In genomic region chr7:2108501-2109250, GRCh38 we compare ENCODE assay signal across 1 cellular context.
TF ChIP-seq lines count a peak whose summit lies in the region.

No MANE protein-coding gene starts in this region.

TF ChIP-seq in HepG2, 621 proteins besides CTCF, POLR2A, EP300 and RAD21 (continued from another document):
- TF ChIP-seq, protein P1, sequence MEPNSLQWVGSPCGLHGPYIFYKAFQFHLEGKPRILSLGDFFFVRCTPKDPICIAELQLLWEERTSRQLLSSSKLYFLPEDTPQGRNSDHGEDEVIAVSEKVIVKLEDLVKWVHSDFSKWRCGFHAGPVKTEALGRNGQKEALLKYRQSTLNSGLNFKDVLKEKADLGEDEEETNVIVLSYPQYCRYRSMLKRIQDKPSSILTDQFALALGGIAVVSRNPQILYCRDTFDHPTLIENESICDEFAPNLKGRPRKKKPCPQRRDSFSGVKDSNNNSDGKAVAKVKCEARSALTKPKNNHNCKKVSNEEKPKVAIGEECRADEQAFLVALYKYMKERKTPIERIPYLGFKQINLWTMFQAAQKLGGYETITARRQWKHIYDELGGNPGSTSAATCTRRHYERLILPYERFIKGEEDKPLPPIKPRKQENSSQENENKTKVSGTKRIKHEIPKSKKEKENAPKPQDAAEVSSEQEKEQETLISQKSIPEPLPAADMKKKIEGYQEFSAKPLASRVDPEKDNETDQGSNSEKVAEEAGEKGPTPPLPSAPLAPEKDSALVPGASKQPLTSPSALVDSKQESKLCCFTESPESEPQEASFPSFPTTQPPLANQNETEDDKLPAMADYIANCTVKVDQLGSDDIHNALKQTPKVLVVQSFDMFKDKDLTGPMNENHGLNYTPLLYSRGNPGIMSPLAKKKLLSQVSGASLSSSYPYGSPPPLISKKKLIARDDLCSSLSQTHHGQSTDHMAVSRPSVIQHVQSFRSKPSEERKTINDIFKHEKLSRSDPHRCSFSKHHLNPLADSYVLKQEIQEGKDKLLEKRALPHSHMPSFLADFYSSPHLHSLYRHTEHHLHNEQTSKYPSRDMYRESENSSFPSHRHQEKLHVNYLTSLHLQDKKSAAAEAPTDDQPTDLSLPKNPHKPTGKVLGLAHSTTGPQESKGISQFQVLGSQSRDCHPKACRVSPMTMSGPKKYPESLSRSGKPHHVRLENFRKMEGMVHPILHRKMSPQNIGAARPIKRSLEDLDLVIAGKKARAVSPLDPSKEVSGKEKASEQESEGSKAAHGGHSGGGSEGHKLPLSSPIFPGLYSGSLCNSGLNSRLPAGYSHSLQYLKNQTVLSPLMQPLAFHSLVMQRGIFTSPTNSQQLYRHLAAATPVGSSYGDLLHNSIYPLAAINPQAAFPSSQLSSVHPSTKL (CRISPR knock-in tag; IDR thresholded peaks at IDR 0.05), result no peak
- TF ChIP-seq ZFAT (CRISPR knock-in tag; conservative IDR thresholded peaks at IDR 0.05), result no peak
- TF ChIP-seq, protein P2, sequence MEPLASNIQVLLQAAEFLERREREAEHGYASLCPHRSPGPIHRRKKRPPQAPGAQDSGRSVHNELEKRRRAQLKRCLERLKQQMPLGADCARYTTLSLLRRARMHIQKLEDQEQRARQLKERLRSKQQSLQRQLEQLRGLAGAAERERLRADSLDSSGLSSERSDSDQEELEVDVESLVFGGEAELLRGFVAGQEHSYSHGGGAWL (CRISPR knock-in tag; IDR thresholded peaks at IDR 0.05), result no peak
- TF ChIP-seq SOX13 (IDR thresholded peaks at IDR 0.05), result no peak
- 0 out of 4 replicates have a peak, but pooled peaks of 1 of the 2 experiments have one; percentile 24 for TF ChIP-seq SOX13 (CRISPR knock-in tag; conservative IDR thresholded peaks at IDR 0.05 in 1 of 2, IDR thresholded peaks at IDR 0.05 in 1 of 2)
- no peak for TF ChIP-seq BHLHE40 (IDR thresholded peaks at IDR 0.05; ENCODE audit: low read length)
- TF ChIP-seq ATF7-NPFF (CRISPR knock-in tag; IDR thresholded peaks at IDR 0.05; ENCODE audit: low read depth), result no peak
- TF ChIP-seq ZNF75D (CRISPR knock-in tag; IDR thresholded peaks at IDR 0.05; ENCODE audit: borderline replicate concordance), result no peak
- TF ChIP-seq, protein P3, sequence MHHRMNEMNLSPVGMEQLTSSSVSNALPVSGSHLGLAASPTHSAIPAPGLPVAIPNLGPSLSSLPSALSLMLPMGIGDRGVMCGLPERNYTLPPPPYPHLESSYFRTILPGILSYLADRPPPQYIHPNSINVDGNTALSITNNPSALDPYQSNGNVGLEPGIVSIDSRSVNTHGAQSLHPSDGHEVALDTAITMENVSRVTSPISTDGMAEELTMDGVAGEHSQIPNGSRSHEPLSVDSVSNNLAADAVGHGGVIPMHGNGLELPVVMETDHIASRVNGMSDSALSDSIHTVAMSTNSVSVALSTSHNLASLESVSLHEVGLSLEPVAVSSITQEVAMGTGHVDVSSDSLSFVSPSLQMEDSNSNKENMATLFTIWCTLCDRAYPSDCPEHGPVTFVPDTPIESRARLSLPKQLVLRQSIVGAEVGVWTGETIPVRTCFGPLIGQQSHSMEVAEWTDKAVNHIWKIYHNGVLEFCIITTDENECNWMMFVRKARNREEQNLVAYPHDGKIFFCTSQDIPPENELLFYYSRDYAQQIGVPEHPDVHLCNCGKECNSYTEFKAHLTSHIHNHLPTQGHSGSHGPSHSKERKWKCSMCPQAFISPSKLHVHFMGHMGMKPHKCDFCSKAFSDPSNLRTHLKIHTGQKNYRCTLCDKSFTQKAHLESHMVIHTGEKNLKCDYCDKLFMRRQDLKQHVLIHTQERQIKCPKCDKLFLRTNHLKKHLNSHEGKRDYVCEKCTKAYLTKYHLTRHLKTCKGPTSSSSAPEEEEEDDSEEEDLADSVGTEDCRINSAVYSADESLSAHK (CRISPR knock-in tag; IDR thresholded peaks at IDR 0.05; ENCODE audit: borderline replicate concordance), result no peak
- peak; percentile 56 for TF ChIP-seq ZBTB38 (CRISPR knock-in tag; IDR thresholded peaks at IDR 0.05)
- TF ChIP-seq, protein P4, sequence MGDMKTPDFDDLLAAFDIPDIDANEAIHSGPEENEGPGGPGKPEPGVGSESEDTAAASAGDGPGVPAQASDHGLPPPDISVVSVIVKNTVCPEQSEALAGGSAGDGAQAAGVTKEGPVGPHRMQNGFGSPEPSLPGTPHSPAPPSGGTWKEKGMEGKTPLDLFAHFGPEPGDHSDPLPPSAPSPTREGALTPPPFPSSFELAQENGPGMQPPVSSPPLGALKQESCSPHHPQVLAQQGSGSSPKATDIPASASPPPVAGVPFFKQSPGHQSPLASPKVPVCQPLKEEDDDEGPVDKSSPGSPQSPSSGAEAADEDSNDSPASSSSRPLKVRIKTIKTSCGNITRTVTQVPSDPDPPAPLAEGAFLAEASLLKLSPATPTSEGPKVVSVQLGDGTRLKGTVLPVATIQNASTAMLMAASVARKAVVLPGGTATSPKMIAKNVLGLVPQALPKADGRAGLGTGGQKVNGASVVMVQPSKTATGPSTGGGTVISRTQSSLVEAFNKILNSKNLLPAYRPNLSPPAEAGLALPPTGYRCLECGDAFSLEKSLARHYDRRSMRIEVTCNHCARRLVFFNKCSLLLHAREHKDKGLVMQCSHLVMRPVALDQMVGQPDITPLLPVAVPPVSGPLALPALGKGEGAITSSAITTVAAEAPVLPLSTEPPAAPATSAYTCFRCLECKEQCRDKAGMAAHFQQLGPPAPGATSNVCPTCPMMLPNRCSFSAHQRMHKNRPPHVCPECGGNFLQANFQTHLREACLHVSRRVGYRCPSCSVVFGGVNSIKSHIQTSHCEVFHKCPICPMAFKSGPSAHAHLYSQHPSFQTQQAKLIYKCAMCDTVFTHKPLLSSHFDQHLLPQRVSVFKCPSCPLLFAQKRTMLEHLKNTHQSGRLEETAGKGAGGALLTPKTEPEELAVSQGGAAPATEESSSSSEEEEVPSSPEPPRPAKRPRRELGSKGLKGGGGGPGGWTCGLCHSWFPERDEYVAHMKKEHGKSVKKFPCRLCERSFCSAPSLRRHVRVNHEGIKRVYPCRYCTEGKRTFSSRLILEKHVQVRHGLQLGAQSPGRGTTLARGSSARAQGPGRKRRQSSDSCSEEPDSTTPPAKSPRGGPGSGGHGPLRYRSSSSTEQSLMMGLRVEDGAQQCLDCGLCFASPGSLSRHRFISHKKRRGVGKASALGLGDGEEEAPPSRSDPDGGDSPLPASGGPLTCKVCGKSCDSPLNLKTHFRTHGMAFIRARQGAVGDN (CRISPR knock-in tag; IDR thresholded peaks at IDR 0.05), result peak; percentile 10; the same call in 1 of the 2 replicates
- TF ChIP-seq ZNF589 (CRISPR knock-in tag; conservative IDR thresholded peaks at IDR 0.05), result no peak
- TF ChIP-seq TFDP1 (CRISPR knock-in tag; IDR thresholded peaks at IDR 0.05; ENCODE audit: borderline replicate concordance), result no peak
- no peak for TF ChIP-seq SMAD1 (CRISPR knock-in tag; IDR thresholded peaks at IDR 0.05; ENCODE audit: borderline replicate concordance, low read depth)
